ENCODE assay signal across 2 cellular contexts in the genomic region with DNA sequence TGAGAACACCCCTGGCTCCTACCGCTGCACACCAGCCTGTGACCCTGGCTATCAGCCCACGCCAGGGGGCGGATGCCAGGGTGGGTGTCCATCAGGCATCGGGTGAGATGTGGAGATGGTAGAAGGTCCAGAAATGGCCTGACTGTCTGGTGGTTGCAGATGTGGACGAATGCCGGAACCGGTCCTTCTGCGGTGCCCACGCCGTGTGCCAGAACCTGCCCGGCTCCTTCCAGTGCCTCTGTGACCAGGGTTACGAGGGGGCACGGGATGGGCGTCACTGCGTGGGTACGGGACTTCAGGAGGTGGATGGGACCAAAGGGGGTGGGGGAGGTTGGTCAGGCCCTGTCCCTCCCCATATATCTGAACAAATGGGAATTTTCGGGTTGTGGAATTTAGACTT.
TF ChIP-seq lines count a peak whose summit lies in the region.

No MANE protein-coding gene starts in this region.

TF ChIP-seq in IMR-90, 13 proteins besides CTCF, POLR2A, EP300 and RAD21:
- TF ChIP-seq BHLHE40 (IDR thresholded peaks at IDR 0.05; ENCODE audit: low read depth, low read length), result no peak
- TF ChIP-seq CHD1 (IDR thresholded peaks at IDR 0.05; ENCODE audit: low read depth, low read length), result no peak
- TF ChIP-seq, protein P1, sequence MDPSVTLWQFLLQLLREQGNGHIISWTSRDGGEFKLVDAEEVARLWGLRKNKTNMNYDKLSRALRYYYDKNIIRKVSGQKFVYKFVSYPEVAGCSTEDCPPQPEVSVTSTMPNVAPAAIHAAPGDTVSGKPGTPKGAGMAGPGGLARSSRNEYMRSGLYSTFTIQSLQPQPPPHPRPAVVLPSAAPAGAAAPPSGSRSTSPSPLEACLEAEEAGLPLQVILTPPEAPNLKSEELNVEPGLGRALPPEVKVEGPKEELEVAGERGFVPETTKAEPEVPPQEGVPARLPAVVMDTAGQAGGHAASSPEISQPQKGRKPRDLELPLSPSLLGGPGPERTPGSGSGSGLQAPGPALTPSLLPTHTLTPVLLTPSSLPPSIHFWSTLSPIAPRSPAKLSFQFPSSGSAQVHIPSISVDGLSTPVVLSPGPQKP (IDR thresholded peaks at IDR 0.05; ENCODE audit: borderline replicate concordance, low read depth, low read length), result no peak
- TF ChIP-seq MXI1 (IDR thresholded peaks at IDR 0.05; ENCODE audit: borderline replicate concordance, low read depth, low read length), result no peak
- TF ChIP-seq SMC3 (IDR thresholded peaks at IDR 0.05; ENCODE audit: low read depth, low read length), result no peak
- TF ChIP-seq MAFK (IDR thresholded peaks at IDR 0.05; ENCODE audit: low read depth, low read length), result no peak
- TF ChIP-seq CEBPB (IDR thresholded peaks at IDR 0.05; ENCODE audit: low read depth, low read length), result no peak
- TF ChIP-seq RFX5 (IDR thresholded peaks at IDR 0.05; ENCODE audit: low read depth, low read length), result no peak
- TF ChIP-seq NFE2L2 (IDR thresholded peaks at IDR 0.05; ENCODE audit: low read depth, low read length), result no peak
- TF ChIP-seq USF2 (IDR thresholded peaks at IDR 0.05; ENCODE audit: low read depth, low read length), result no peak
- no peak for TF ChIP-seq RCOR1 (IDR thresholded peaks at IDR 0.05; ENCODE audit: insufficient replicate concordance, low read length)
- TF ChIP-seq FOS (IDR thresholded peaks at IDR 0.05; ENCODE audit: low read depth, low read length), result no peak
- TF ChIP-seq MAZ (IDR thresholded peaks at IDR 0.05; ENCODE audit: borderline replicate concordance, low read depth, low read length), result no peak

TF ChIP-seq in K562, 482 proteins besides CTCF, POLR2A, EP300 and RAD21:
- TF ChIP-seq, protein P2, sequence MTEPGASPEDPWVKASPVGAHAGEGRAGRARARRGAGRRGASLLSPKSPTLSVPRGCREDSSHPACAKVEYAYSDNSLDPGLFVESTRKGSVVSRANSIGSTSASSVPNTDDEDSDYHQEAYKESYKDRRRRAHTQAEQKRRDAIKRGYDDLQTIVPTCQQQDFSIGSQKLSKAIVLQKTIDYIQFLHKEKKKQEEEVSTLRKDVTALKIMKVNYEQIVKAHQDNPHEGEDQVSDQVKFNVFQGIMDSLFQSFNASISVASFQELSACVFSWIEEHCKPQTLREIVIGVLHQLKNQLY (CRISPR knock-in tag; conservative IDR thresholded peaks at IDR 0.05), result no peak
- TF ChIP-seq ZNF431 (CRISPR knock-in tag; IDR thresholded peaks at IDR 0.05) (no peak), ZC3H8 (IDR thresholded peaks at IDR 0.05) (no peak), MNT (conservative IDR thresholded peaks at IDR 0.05) (no peak), ZNF778 (CRISPR knock-in tag; IDR thresholded peaks at IDR 0.05) (no peak), SRSF1 (IDR thresholded peaks at IDR 0.05; ENCODE audit: low read depth, low read length) (no peak), TEAD2 (tag; IDR thresholded peaks at IDR 0.05) (no peak), ZFX (CRISPR knock-in tag; IDR thresholded peaks at IDR 0.05) (no peak), FIP1L1 (IDR thresholded peaks at IDR 0.05; ENCODE audit: low read depth, low read length, poor library complexity, severe bottlenecking) (no peak), RBFOX2 (IDR thresholded peaks at IDR 0.05; ENCODE audit: low read depth, low read length) (0 out of 2 replicates have a peak, but pooled peaks have one; percentile 15), ZNF707 (CRISPR knock-in tag; conservative IDR thresholded peaks at IDR 0.05) (no peak), POLR2G (IDR thresholded peaks at IDR 0.05; ENCODE audit: low read depth, low read length) (peak; percentile 57), ZNF282 (CRISPR knock-in tag; IDR thresholded peaks at IDR 0.05) (no peak), ATF1 (CRISPR knock-in tag; IDR thresholded peaks at IDR 0.05) (no peak), ATF1 (tag; IDR thresholded peaks at IDR 0.05) (no peak)
- TF ChIP-seq, protein P3, sequence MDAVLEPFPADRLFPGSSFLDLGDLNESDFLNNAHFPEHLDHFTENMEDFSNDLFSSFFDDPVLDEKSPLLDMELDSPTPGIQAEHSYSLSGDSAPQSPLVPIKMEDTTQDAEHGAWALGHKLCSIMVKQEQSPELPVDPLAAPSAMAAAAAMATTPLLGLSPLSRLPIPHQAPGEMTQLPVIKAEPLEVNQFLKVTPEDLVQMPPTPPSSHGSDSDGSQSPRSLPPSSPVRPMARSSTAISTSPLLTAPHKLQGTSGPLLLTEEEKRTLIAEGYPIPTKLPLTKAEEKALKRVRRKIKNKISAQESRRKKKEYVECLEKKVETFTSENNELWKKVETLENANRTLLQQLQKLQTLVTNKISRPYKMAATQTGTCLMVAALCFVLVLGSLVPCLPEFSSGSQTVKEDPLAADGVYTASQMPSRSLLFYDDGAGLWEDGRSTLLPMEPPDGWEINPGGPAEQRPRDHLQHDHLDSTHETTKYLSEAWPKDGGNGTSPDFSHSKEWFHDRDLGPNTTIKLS (IDR thresholded peaks at IDR 0.05; ENCODE audit: borderline replicate concordance, low read depth), result no peak
